9 cellular contexts compared by ENCODE assay signal in the genomic region with DNA sequence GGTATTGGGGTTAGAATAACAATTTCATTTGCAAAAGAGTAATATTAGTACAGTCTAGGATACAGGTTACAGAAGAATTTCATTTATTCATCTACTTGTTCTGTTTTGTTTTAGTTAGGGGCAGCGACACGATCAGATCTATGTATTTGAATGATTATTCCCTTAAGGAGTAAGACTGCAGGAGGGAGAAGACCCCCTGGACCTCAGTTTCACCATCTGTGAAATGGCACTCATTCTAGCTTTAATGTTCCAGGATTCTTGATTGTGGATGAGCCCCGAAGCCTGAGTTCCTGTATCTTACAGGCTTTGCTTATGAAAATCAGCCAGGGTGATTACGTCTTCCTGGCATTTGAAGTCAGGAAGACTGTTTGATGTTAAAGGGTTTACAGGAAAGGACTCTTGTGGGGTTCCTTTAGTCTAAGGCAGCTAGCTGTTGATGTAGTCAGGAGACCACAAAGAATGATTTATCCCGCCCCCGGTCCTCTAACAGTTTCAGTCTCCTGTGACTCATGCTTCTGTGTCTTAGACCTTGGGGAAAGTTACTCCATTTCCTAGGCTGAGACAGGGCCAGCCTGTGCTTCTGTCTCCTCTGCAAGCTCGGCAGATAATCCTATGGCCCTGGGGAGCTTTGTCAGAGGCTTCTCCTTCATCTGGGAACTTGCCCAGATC. TPM values are rescaled to one million over a fixed set of nuclear protein-coding genes. Genes with fewer than 3 reads are reported as not detected.
DNase-seq lines count a peak whose midpoint lies in the region; ATAC-seq and TF ChIP-seq lines count a peak whose summit lies in the region.
"Had no signal": no experiment of that assay in that cellular context is flagged by ENCODE, and none has a peak within 500 bp of the region (broad histone marks: within the 10 kb centered on the region; RNA-seq: fewer than 3 reads in every experiment).

No MANE protein-coding gene starts in this region.

- H3K4me3 ChIP-seq in dorsolateral prefrontal cortex: no peak overlapping the region
- H3K4me3 ChIP-seq: cardiac muscle cell had no signal

- peak; percentile 49 for DNase-seq in GM13977 (ENCODE audit: low spot score)
- peak; percentile 58 for DNase-seq in NK-92 treated with Interleukin-12 subunit alpha and Interleukin-12 subunit beta, amount 100 ng/mL, for 24 hours (lab: John Stamatoyannopoulos, UW)
- DNase-seq in activated T-cell treated with anti-CD3 and anti-CD28 coated beads for 4 hours: peak; percentile 61
- DNase-seq in fibroblast of peridontal ligament (ENCODE audit: extremely low read depth): peak; percentile 96
- DNase-seq in sciatic nerve (ENCODE audit: low spot score): no peak
- no peak for DNase-seq in dorsolateral prefrontal cortex
- DNase-seq in NCI-H774 (lab: John Stamatoyannopoulos, UW): no peak

- H3K27me3 ChIP-seq in dorsolateral prefrontal cortex: peaks cover 0 to 3% (median 0%) of the 10 kb centered on the region in 45 donors
- H3K27me3 ChIP-seq: cardiac muscle cell had no signal

- in situ Hi-C loops in GM13977 (cut with MboI; ENCODE audit: low pct_unique_long_range_greater_than_20kb, low sequenced_read_pairs, unreplicated experiment): no loop called here

- peak; percentile 95 for ATAC-seq in HG02642 (IDR thresholded peaks at IDR 0.05; ENCODE audit: poor library complexity, unreplicated experiment)
- ATAC-seq in sciatic nerve: peak; percentile 59

- H3K27ac ChIP-seq in dorsolateral prefrontal cortex: peak overlapping the region in 13 of 59 donors; percentile 8 to 58 (median 36)
- H3K27ac ChIP-seq: cardiac muscle cell had no signal

- intact Hi-C loops in sciatic nerve (cut with DNase I): no loop called here
- intact Hi-C loops in dorsolateral prefrontal cortex (cut with DNase I): no loop called here

- TF ChIP-seq CTCF in GM13977 (IDR thresholded peaks at IDR 0.05; ENCODE audit: extremely low read depth, insufficient read depth, missing control alignments) (no peak), dorsolateral prefrontal cortex (IDR thresholded peaks at IDR 0.05 in 54 of 56, conservative IDR thresholded peaks at IDR 0.05 in 2 of 56; ENCODE audit: low read depth in 1 of 56, partially characterized antibody in 56 of 56) (no peak)

RNA-seq across cellular contexts. Expression of gene SMIM3, which starts 11.5 kb away (rescaled TPM):
- total RNA-seq in sciatic nerve: 20.4 TPM
- total RNA-seq in dorsolateral prefrontal cortex: 10 to 100 TPM in 38 of 120 experiments, 1 to 10 TPM in 82; 4.2 to 37.5 (median 8.9) TPM

RNA-seq across cellular contexts. Expression of gene DCTN4, which starts 31.3 kb away (rescaled TPM):
- total RNA-seq in sciatic nerve: 69.4 TPM
- 100 to 1,000 TPM in 28 of 120 experiments, 10 to 100 TPM in 92; 75.7 to 114 (median 94.9) TPM for total RNA-seq in dorsolateral prefrontal cortex

RNA-seq across cellular contexts. Expression of gene IRGM, which starts 56.2 kb away (rescaled TPM):
- total RNA-seq in sciatic nerve (not detected), dorsolateral prefrontal cortex (1 to 10 TPM in 7 of 120 experiments, under 1 TPM in 26, not detected in 87; 0.25 to 2.5 (median 0.55) TPM)
- total RNA-seq: cardiac muscle cell had no signal

Comparison
In these comparisons a context has a peak if more than half of its experiments do, and no peak if none do; other contexts are left out.
1. DNase-seq: peak in GM13977 (single experiment), NK-92 treated with Interleukin-12 subunit alpha and Interleukin-12 subunit beta, amount 100 ng/mL, for 24 hours (single experiment), activated T-cell treated with anti-CD3 and anti-CD28 coated beads for 4 hours (single experiment) and fibroblast of peridontal ligament (single experiment); none in sciatic nerve (single experiment), dorsolateral prefrontal cortex (0 of 10) and NCI-H774 (single experiment).